12 cellular contexts compared by ENCODE assay signal in genomic region chr10:48633381-48634197, GRCh38. TPM values are rescaled to one million over a fixed set of nuclear protein-coding genes. Genes with fewer than 3 reads are reported as not detected.
DNase-seq lines count a peak whose midpoint lies in the region; ATAC-seq and TF ChIP-seq lines count a peak whose summit lies in the region.
"Had no signal": no experiment of that assay in that cellular context is flagged by ENCODE, and none has a peak within 500 bp of the region (broad histone marks: within the 10 kb centered on the region; RNA-seq: fewer than 3 reads in every experiment).

No MANE protein-coding gene starts in this region.

- H3K36me3 ChIP-seq in naive thymus-derived CD4-positive, alpha-beta T cell (ENCODE audit: control insufficient read depth in 2 of 3, insufficient read depth in 3 of 3, low read length in 3 of 3): no peaks in the 10 kb centered on the region
- H3K36me3 ChIP-seq in Caco-2 (ENCODE audit: control insufficient read depth, insufficient read depth, low read length): no peaks in the 10 kb centered on the region

- intact Hi-C loops in naive thymus-derived CD4-positive, alpha-beta T cell (cut with micrococcal nuclease): no loop called here
- intact Hi-C loops in MCF 10A (cut with micrococcal nuclease): no loop called here
- intact Hi-C loops in Caco-2 (cut with micrococcal nuclease; ENCODE audit: unreplicated experiment): no loop called here

- no peak overlapping the region for H3K4me3 ChIP-seq in naive thymus-derived CD4-positive, alpha-beta T cell (ENCODE audit: low read length)
- no peak overlapping the region for H3K4me3 ChIP-seq in Caco-2 (ENCODE audit: low read depth, low read length)

- H3K4me1 Mint-ChIP-seq in naive thymus-derived CD4-positive, alpha-beta T cell: peaks cover 9 to 19% (median 12%) of the 10 kb centered on the region in 7 donors
- H3K4me1 Mint-ChIP-seq in MCF 10A (ENCODE audit: insufficient read depth, unreplicated experiment): no peaks in the 10 kb centered on the region
- no peaks in the 10 kb centered on the region for H3K4me1 Mint-ChIP-seq in Caco-2 (ENCODE audit: low read depth, unreplicated experiment)

- peak; percentile 47 for ATAC-seq in GM18867 (IDR thresholded peaks at IDR 0.05; ENCODE audit: unreplicated experiment)
- peak; percentile 38 for ATAC-seq in GM21619 (IDR thresholded peaks at IDR 0.05; ENCODE audit: unreplicated experiment)
- peak; percentile 20 for ATAC-seq in HG03442 (IDR thresholded peaks at IDR 0.05; ENCODE audit: unreplicated experiment)
- peak; percentile 3 for ATAC-seq in naive thymus-derived CD4-positive, alpha-beta T cell

- no peak for TF ChIP-seq CTCF in MCF 10A (IDR thresholded peaks at IDR 0.05; ENCODE audit: unreplicated experiment)
- no peak for TF ChIP-seq CTCF in Caco-2 (IDR thresholded peaks at IDR 0.05; ENCODE audit: insufficient read depth in 1 of 2, low read depth in 1 of 2, low read length in 1 of 2, severe bottlenecking in 1 of 2, unreplicated experiment in 1 of 2)

- POLR2A ChIA-PET in naive thymus-derived CD4-positive, alpha-beta T cell (lab: Charles Lee): no interaction called here
- POLR2A ChIA-PET in HEK293T (lab: Yijun Ruan, JAX): interaction anchor here (2.0 kb wide), 1 partner anchor 23 kb away, joined by 4 read pairs; no protein-coding TSS in a partner anchor
- POLR2A ChIA-PET in MCF 10A (lab: Yijun Ruan, JAX): no interaction called here
- POLR2A ChIA-PET in Caco-2 (lab: Charles Lee): no interaction called here

- H3K36me3 Mint-ChIP-seq in naive thymus-derived CD4-positive, alpha-beta T cell: no peaks in the 10 kb centered on the region
- H3K36me3 Mint-ChIP-seq in MCF 10A (ENCODE audit: insufficient read depth, unreplicated experiment) (no peaks in the 10 kb centered on the region), Caco-2 (ENCODE audit: insufficient read depth, unreplicated experiment) (no peaks in the 10 kb centered on the region)

- BruUV-seq in MCF 10A (replicated peaks; lab: Mats Ljungman, UMichigan) (no TSS peak), Caco-2 (replicated peaks; lab: Mats Ljungman, UMichigan) (no TSS peak)

- H3K27me3 ChIP-seq in naive thymus-derived CD4-positive, alpha-beta T cell (ENCODE audit: control insufficient read depth in 2 of 2, insufficient read depth in 2 of 2, low read length in 2 of 2): no peaks in the 10 kb centered on the region
- H3K27me3 ChIP-seq in Caco-2 (replicated peaks; ENCODE audit: control insufficient read depth, insufficient read depth, low read length): no peaks in the 10 kb centered on the region

- H3K4me1 ChIP-seq in naive thymus-derived CD4-positive, alpha-beta T cell (ENCODE audit: control insufficient read depth in 2 of 2, insufficient read depth in 2 of 2, low read length in 2 of 2): no peaks in the 10 kb centered on the region
- no peaks in the 10 kb centered on the region for H3K4me1 ChIP-seq in Caco-2

- no peak for DNase-seq in naive thymus-derived CD4-positive, alpha-beta T cell
- DNase-seq in HEK293T (ENCODE audit: extremely low spot score) (no peak), NCI-H526 treated with DMSO at 0.1 percent for 48 hours (lab: John Stamatoyannopoulos, UW) (no peak), MCF 10A (ENCODE audit: unreplicated experiment) (no peak), Caco-2 (no peak)
- DNase-seq: activated naive CD4-positive, alpha-beta T cell; kidney glomerular epithelial cell; NCI-H524 treated with DMSO at 0.1 percent for 48 hours had no signal

- no peaks in the 10 kb centered on the region for H3K9me3 ChIP-seq in naive thymus-derived CD4-positive, alpha-beta T cell (ENCODE audit: control insufficient read depth in 2 of 3, low read length in 3 of 3)
- H3K9me3 ChIP-seq in Caco-2: no peaks in the 10 kb centered on the region

- no peak overlapping the region for H3K27ac ChIP-seq in naive thymus-derived CD4-positive, alpha-beta T cell (ENCODE audit: low read depth, low read length)

- H3K27me3 Mint-ChIP-seq in naive thymus-derived CD4-positive, alpha-beta T cell: peaks cover 14 to 33% (median 27%) of the 10 kb centered on the region in 5 donors
- peaks cover 14% of the 10 kb centered on the region for H3K27me3 Mint-ChIP-seq in MCF 10A (ENCODE audit: insufficient read depth, unreplicated experiment)
- H3K27me3 Mint-ChIP-seq in Caco-2 (ENCODE audit: insufficient read depth, unreplicated experiment): peaks cover 6% of the 10 kb centered on the region

- CTCF ChIA-PET in naive thymus-derived CD4-positive, alpha-beta T cell (lab: Charles Lee): no interaction called here
- CTCF ChIA-PET in HEK293T (lab: Yijun Ruan, JAX) (interaction anchor here (1.1 kb wide), 1 partner anchor 23 kb away, joined by 4 read pairs; no protein-coding TSS in a partner anchor), MCF 10A (lab: Yijun Ruan, JAX) (interaction anchor here (1.2 to 1.9 kb wide), 3 partner anchors 19 to 26 kb away, joined by 4 to 9 read pairs (median 4); no protein-coding TSS in a partner anchor), Caco-2 (lab: Charles Lee) (interaction anchor here (1.2 kb wide), 1 partner anchor 23 kb away, joined by 4 read pairs; no protein-coding TSS in a partner anchor)

- H3K9me3 Mint-ChIP-seq in naive thymus-derived CD4-positive, alpha-beta T cell: peaks cover 0 to 5% (median 2%) of the 10 kb centered on the region in 11 donors
- H3K9me3 Mint-ChIP-seq in MCF 10A (ENCODE audit: unreplicated experiment): peaks cover 10% of the 10 kb centered on the region
- no peaks in the 10 kb centered on the region for H3K9me3 Mint-ChIP-seq in Caco-2 (ENCODE audit: unreplicated experiment)

- peak overlapping the region in 1 of 9 donors; percentile 9 for H3K27ac Mint-ChIP-seq in naive thymus-derived CD4-positive, alpha-beta T cell
- H3K27ac Mint-ChIP-seq in MCF 10A (ENCODE audit: low read depth, unreplicated experiment) (no peak overlapping the region), Caco-2 (ENCODE audit: unreplicated experiment) (no peak overlapping the region)

- peak overlapping the region in 2 of 10 donors; percentile 19 to 31 for H3K4me3 Mint-ChIP-seq in naive thymus-derived CD4-positive, alpha-beta T cell
- H3K4me3 Mint-ChIP-seq in MCF 10A (ENCODE audit: unreplicated experiment) (no peak overlapping the region), Caco-2 (ENCODE audit: unreplicated experiment) (no peak overlapping the region)

TF ChIP-seq in HEK293T, 16 proteins besides CTCF, POLR2A, EP300 and RAD21:
- TF ChIP-seq FOXA1 (IDR thresholded peaks at IDR 0.05): no peak
- TF ChIP-seq SUZ12 (IDR thresholded peaks at IDR 0.05): no peak
- TF ChIP-seq LEF1 (IDR thresholded peaks at IDR 0.05; ENCODE audit: borderline replicate concordance): no peak
- no peak for TF ChIP-seq FOXM1 (IDR thresholded peaks at IDR 0.05; ENCODE audit: borderline replicate concordance)
- no peak for TF ChIP-seq ZNF384 (IDR thresholded peaks at IDR 0.05)
- TF ChIP-seq HDGF (IDR thresholded peaks at IDR 0.05; ENCODE audit: borderline replicate concordance): no peak
- no peak for TF ChIP-seq TARDBP (IDR thresholded peaks at IDR 0.05)
- no peak for TF ChIP-seq ELF4 (IDR thresholded peaks at IDR 0.05)
- no peak for TF ChIP-seq CTBP1 (IDR thresholded peaks at IDR 0.05; ENCODE audit: borderline replicate concordance)
TF ChIP-seq in HEK293T: peak in this region for 0.

RNA-seq across cellular contexts. Expression of gene ARHGAP22, which starts 28.7 kb away (rescaled TPM):
- 1 to 10 TPM in 2 of 5 experiments, under 1 TPM in 2, not detected in 1; 0.37 to 2.9 (median 1.1) TPM for total RNA-seq in naive thymus-derived CD4-positive, alpha-beta T cell
- not detected for polyA plus RNA-seq in naive thymus-derived CD4-positive, alpha-beta T cell
- total RNA-seq in MCF 10A (2022) (4.0 and 6.3 TPM in 2 replicates), Caco-2 (2022) (10.7 and 13.5 TPM in 2 replicates)
- total RNA-seq: T-helper 2 cell treated with Interferon-gamma antibody and Interleukin-4, amounts not matched to agents 100 ng/mL and 5 ng/mL, for 36 hours had no signal

RNA-seq across cellular contexts. Expression of gene WDFY4, which starts 51.1 kb away (rescaled TPM):
- total RNA-seq in naive thymus-derived CD4-positive, alpha-beta T cell: 10 to 100 TPM in 1 of 5 experiments, 1 to 10 TPM in 3, under 1 TPM in 1; 0.56 to 39.3 (median 1.8) TPM
- under 1 TPM; 0.12 to 0.63 TPM for polyA plus RNA-seq in naive thymus-derived CD4-positive, alpha-beta T cell
- total RNA-seq in MCF 10A (2022) (not detected in 2 replicates), Caco-2 (2022) (not detected in 2 replicates)
